ENCODE assay signal across 21 cellular contexts in genomic region chr5:51391175-51391574, GRCh38. TPM values are rescaled to one million over a fixed set of nuclear protein-coding genes. Genes with fewer than 3 reads are reported as not detected.
"Had no signal": no experiment of that assay in that cellular context is flagged by ENCODE, and none has a peak within 500 bp of the region (broad histone marks: within the 10 kb centered on the region; RNA-seq: fewer than 3 reads in every experiment).

No MANE protein-coding gene starts in this region.

- FAIRE-seq: astrocyte, bronchial epithelial cell, urothelium cell line had no signal

- H3K4me3 ChIP-seq: gastrocnemius medialis, heart right ventricle, lower lobe of right lung, neural progenitor cell, sigmoid colon had no signal

- H3K4me2 ChIP-seq: neural progenitor cell had no signal

- H2AFZ ChIP-seq: neural progenitor cell had no signal

- H3K36me3 ChIP-seq: gastrocnemius medialis, heart right ventricle, lower lobe of right lung, neural progenitor cell, sigmoid colon, WERI-Rb-1 had no signal

- H3K27ac ChIP-seq: gastrocnemius medialis, heart right ventricle, lower lobe of right lung, neural progenitor cell, sigmoid colon, WERI-Rb-1 had no signal

- DNase-seq: activated CD4-positive, alpha-beta T cell treated with anti-CD3 and anti-CD28 coated beads, Interleukin-2, amount 50 U/mL, for 48 hours; activated naive CD4-positive, alpha-beta T cell treated with anti-CD3 and anti-CD28 coated beads, Interleukin-2, amount 10 ng/mL, durations not matched to agents 7 days and 5 days; effector memory CD4-positive, alpha-beta T cell; gastrocnemius medialis; heart right ventricle; left colon; lower lobe of right lung; midbrain; sigmoid colon; stimulated activated CD4-positive, alpha-beta T cell treated with anti-CD3 and anti-CD28 coated beads, Interleukin-1b, Interleukin-23, amount 100 ng/mL, for 48 hours; WERI-Rb-1 had no signal

- ATAC-seq: gastrocnemius medialis, heart right ventricle, left colon, lower lobe of right lung had no signal

- H3K9me3 ChIP-seq: gastrocnemius medialis, heart right ventricle, lower lobe of right lung, sigmoid colon had no signal

- H3K9ac ChIP-seq: neural progenitor cell had no signal

- H3K4me1 ChIP-seq: gastrocnemius medialis had no signal

RNA-seq across cellular contexts. Expression of gene ISL1, which starts 7.9 kb away (rescaled TPM):
- total RNA-seq: activated T-helper 2 cell treated with anti-CD3 and anti-CD28 coated beads, Interferon-gamma antibody, Interleukin-2, Interleukin-4, amounts not matched to agents 10 μg/mL and 5 μg/mL and 100 μg/mL, durations not matched to agents 14 hours and 24 hours and 36 hours; cerebellum; epithelial cell of proximal tubule; gastrocnemius medialis; heart right ventricle; myocyte; osteocyte; pulmonary artery endothelial cell had no signal
- polyA plus RNA-seq: heart right ventricle had no signal
